27 cellular contexts compared by ENCODE assay signal in genomic region chr22:19405652-19406051, GRCh38.
"Had no signal": no experiment of that assay in that cellular context is flagged by ENCODE, and none has a peak within 500 bp of the region (broad histone marks: within the 10 kb centered on the region; RNA-seq: fewer than 3 reads in every experiment).

No MANE protein-coding gene starts in this region.

- H3K9me3 Mint-ChIP-seq: mesothelial cell of epicardium; naive thymus-derived CD4-positive, alpha-beta T cell; stimulated activated naive CD8-positive, alpha-beta T cell treated with anti-CD3 and anti-CD28 coated beads, Interleukin-15, amount 100 ng/mL, for 72 hours had no signal

- H3K27me3 Mint-ChIP-seq: naive thymus-derived CD4-positive, alpha-beta T cell; progenitor cell of endocrine pancreas; stimulated activated naive CD8-positive, alpha-beta T cell treated with anti-CD3 and anti-CD28 coated beads, Interleukin-15, amount 100 ng/mL, for 72 hours had no signal

- H3K4me1 ChIP-seq: suprapubic skin, vagina had no signal

- H3K27ac ChIP-seq: coronary artery, esophagus muscularis mucosa, ovary, suprapubic skin, vagina had no signal

- H3K27me3 ChIP-seq: esophagus muscularis mucosa, heart right ventricle, ovary, suprapubic skin, vagina had no signal

- H3K4me3 ChIP-seq: coronary artery, esophagus muscularis mucosa, heart right ventricle, mucosa of descending colon, ovary, smooth muscle cell, suprapubic skin, vagina had no signal

- H3K9me3 ChIP-seq: esophagus muscularis mucosa, heart right ventricle, mucosa of descending colon, ovary, suprapubic skin, vagina had no signal

- H3K4me1 Mint-ChIP-seq: stimulated activated naive CD8-positive, alpha-beta T cell treated with anti-CD3 and anti-CD28 coated beads, Interleukin-15, amount 100 ng/mL, for 72 hours had no signal

- DNase-seq: dermis blood vessel endothelial cell; effector memory CD4-positive, alpha-beta T cell; foreskin melanocyte; glutamatergic neuron; heart right ventricle; hippocampal formation; islet precursor cell; mesenchymal stem cell; mucosa of descending colon; naive thymus-derived CD4-positive, alpha-beta T cell; occipital lobe; ovary; stimulated activated CD4-positive, alpha-beta T cell treated with anti-CD3 and anti-CD28 coated beads, Interleukin-12 subunit alpha, Interleukin-12 subunit beta, amount 100 ng/mL, for 4 hours; stimulated activated CD4-positive, alpha-beta T cell treated with anti-CD3 and anti-CD28 coated beads, Interleukin-1b, Interleukin-23, amount 100 ng/mL, for 48 hours; stimulated activated CD4-positive, alpha-beta T cell treated with anti-CD3 and anti-CD28 coated beads, Interleukin-4, amount 100 ng/mL, for 1 hour; stimulated activated CD8-positive, alpha-beta memory T cell treated with anti-CD3 and anti-CD28 coated beads, Interleukin-4, amount 100 ng/mL, for 48 hours; stimulated activated naive CD4-positive, alpha-beta T cell; stimulated activated naive CD8-positive, alpha-beta T cell treated with anti-CD3 and anti-CD28 coated beads, Interleukin-15, amount 100 ng/mL, for 72 hours; trophoblast cell had no signal

- H3K4me3 Mint-ChIP-seq: mesothelial cell of epicardium; naive thymus-derived CD4-positive, alpha-beta T cell; stimulated activated naive CD8-positive, alpha-beta T cell treated with anti-CD3 and anti-CD28 coated beads, Interleukin-15, amount 100 ng/mL, for 72 hours had no signal

- H3K36me3 ChIP-seq: ovary had no signal

- H3K27ac Mint-ChIP-seq: stimulated activated naive CD8-positive, alpha-beta T cell treated with anti-CD3 and anti-CD28 coated beads, Interleukin-15, amount 100 ng/mL, for 72 hours had no signal

- ATAC-seq: heart right ventricle; mucosa of descending colon; naive thymus-derived CD4-positive, alpha-beta T cell; sciatic nerve; stimulated activated naive CD8-positive, alpha-beta T cell treated with anti-CD3 and anti-CD28 coated beads, Interleukin-15, amount 100 ng/mL, for 72 hours had no signal
